Comparison of ENCODE assay signal across 26 cellular contexts in the genomic region with DNA sequence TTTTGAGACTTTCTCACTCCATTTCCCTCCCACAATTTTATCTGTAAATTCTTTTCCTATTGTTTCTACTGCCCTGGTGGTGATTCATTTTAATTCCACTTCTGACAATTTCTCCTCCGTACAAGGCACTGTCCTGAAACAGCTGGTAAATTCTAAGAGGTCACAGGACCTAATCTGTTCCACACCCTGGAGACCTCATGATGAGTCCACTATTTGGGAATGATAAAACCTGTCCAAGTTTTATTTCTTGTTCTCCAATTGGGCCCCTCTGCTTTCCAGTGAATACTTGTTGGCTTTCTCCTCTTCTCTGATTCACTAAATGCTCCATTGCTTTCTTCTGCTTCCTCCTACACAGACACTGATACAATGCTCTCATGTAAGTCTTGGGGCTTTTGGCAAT.
DNase-seq lines count a peak whose midpoint lies in the region; ATAC-seq and TF ChIP-seq lines count a peak whose summit lies in the region.
"Had no signal": no experiment of that assay in that cellular context is flagged by ENCODE, and none has a peak within 500 bp of the region (broad histone marks: within the 10 kb centered on the region; RNA-seq: fewer than 3 reads in every experiment).

No MANE protein-coding gene starts in this region.

- DNase-seq in AG20443 (ENCODE audit: low spot score) (peak; percentile 79), HFFc6 (peak; percentile 65), cardiac fibroblast (ENCODE audit: low read depth in 2 of 2) (peak; percentile 85 to 89), myocyte (ENCODE audit: low read depth) (peak; percentile 85), OCI-M1 (lab: John Stamatoyannopoulos, UW) (no peak)
- DNase-seq: activated CD4-positive, alpha-beta T cell treated with anti-CD3 and anti-CD28 coated beads for 48 hours; activated CD8-positive, alpha-beta memory T cell treated with anti-CD3 and anti-CD28 coated beads, Interleukin-2, amount 50 U/mL, for 48 hours; activated effector memory CD4-positive, alpha-beta T cell treated with Interleukin-2 at 50 U/mL for 16 hours; GF-D8; MV-4-11; naive B cell; NCI-H187 treated with DMSO at 0.1 percent for 48 hours; NCI-H446; NK-92 treated with Interleukin-12 subunit alpha and Interleukin-12 subunit beta, amount 100 ng/mL, for 24 hours; sigmoid colon; stimulated activated CD4-positive, alpha-beta T cell treated with anti-CD3 and anti-CD28 coated beads, Interleukin-1b, Interleukin-23, amount 100 ng/mL, for 48 hours; stimulated activated naive CD8-positive, alpha-beta T cell treated with anti-CD3 and anti-CD28 coated beads, Interleukin-15, Interleukin-2, amounts not matched to agents 100 U/mL and 50 U/mL, for 24 hours; SW 1271; trophoblast cell had no signal

- H3K4me3 Mint-ChIP-seq in HFFc6: peak overlapping the region; percentile 49
- H3K4me3 Mint-ChIP-seq: central memory CD8-positive, alpha-beta T cell; naive B cell had no signal

- H3K27me3 Mint-ChIP-seq in HFFc6 (ENCODE audit: insufficient read depth): no peaks in the 10 kb centered on the region; the same call in 1 of the 2 replicates

- H3K27ac Mint-ChIP-seq in HFFc6: peak overlapping the region; percentile 64
- H3K27ac Mint-ChIP-seq: naive B cell had no signal

- no peak; the same call in 1 of the 2 replicates for TF ChIP-seq CTCF in HFFc6 (IDR thresholded peaks at IDR 0.05)
- TF ChIP-seq CTCF in cardiac fibroblast (IDR thresholded peaks at IDR 0.05; ENCODE audit: low read depth, low read length): no peak

- peaks cover 25% of the 10 kb centered on the region for H3K36me3 Mint-ChIP-seq in HFFc6 (ENCODE audit: low read depth)

- H3K4me3 ChIP-seq in cardiac fibroblast (replicated peaks in 1 of 2; ENCODE audit: low read depth in 2 of 2, low read length in 2 of 2): no peak overlapping the region
- H3K4me3 ChIP-seq: BLaER1, hepatocyte, sigmoid colon had no signal

- ATAC-seq in HG02588 (IDR thresholded peaks at IDR 0.05; ENCODE audit: unreplicated experiment) (no peak), GM21619 (IDR thresholded peaks at IDR 0.05; ENCODE audit: unreplicated experiment) (no peak), GM21528 (IDR thresholded peaks at IDR 0.05; ENCODE audit: low FRiP score, unreplicated experiment) (no peak)
- ATAC-seq: esophagus mucosa; stimulated activated naive CD8-positive, alpha-beta T cell treated with anti-CD3 and anti-CD28 coated beads, Interleukin-15, Interleukin-2, amounts not matched to agents 100 U/mL and 50 U/mL, for 24 hours had no signal

- peaks cover 48% of the 10 kb centered on the region for H3K4me1 Mint-ChIP-seq in HFFc6 (ENCODE audit: low read depth)
- H3K4me1 Mint-ChIP-seq: central memory CD8-positive, alpha-beta T cell; naive B cell had no signal

- H3K9me3 Mint-ChIP-seq in HFFc6: peaks cover 8% of the 10 kb centered on the region
